ENCODE assay signal across 7 cellular contexts in the genomic region with DNA sequence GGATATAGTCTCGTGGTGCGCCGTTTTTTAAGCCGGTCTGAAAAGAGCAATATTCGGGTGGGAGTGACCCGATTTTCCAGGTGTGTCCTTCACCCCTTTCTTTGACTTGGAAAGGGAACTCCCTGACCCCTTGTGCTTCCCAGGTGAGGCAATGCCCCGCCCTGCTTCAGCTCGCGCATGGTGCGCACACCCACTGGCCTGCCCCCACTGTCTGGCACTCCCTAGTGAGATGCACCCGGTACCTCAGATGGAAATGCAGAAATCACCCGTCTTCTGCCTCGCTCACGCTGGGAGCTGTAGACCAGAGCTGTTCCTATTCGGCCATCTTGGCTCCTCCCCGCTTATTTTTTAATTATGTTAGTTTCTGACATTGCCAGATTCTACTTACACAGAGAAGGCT. TPM values are rescaled to one million over a fixed set of nuclear protein-coding genes. Genes with fewer than 3 reads are reported as not detected.
DNase-seq lines count a peak whose midpoint lies in the region; ATAC-seq and TF ChIP-seq lines count a peak whose summit lies in the region.
"Not testable (repeated sequence)": the region's sequence is repeated elsewhere in the genome, so short reads cannot be mapped to it uniquely, and the experiment has no call there.

No MANE protein-coding gene starts in this region.

- intact Hi-C loops in breast epithelium (cut with DNase I; ENCODE audit: low total_unique reads); prostate gland (cut with DNase I): not testable (repeated sequence)

- not testable (repeated sequence) for H3K4me1 Mint-ChIP-seq in GM23338
- peaks cover 18% of the 10 kb centered on the region for H3K4me1 Mint-ChIP-seq in mesothelial cell of epicardium

- not testable (repeated sequence) for DNase-seq in GM23338 (ENCODE audit: low spot score); mesothelial cell of epicardium (ENCODE audit: low spot score in 2 of 2, unreplicated experiment in 2 of 2)
- DNase-seq in NCI-H1105 treated with DMSO at 0.1 percent for 48 hours (lab: John Stamatoyannopoulos, UW) (peak; percentile 28), NCI-H748 treated with DMSO at 0.1 percent for 48 hours (lab: John Stamatoyannopoulos, UW) (peak; percentile 12), breast epithelium (ENCODE audit: low spot score in 2 of 2) (peak in 1 of 2 donors; percentile 44), prostate gland (ENCODE audit: low spot score) (peak; percentile 8)

- not testable (repeated sequence) for H3K27ac ChIP-seq in GM23338 (ENCODE audit: low read depth); breast epithelium; prostate gland
- peak overlapping the region; percentile 49 to 86 for H3K27ac ChIP-seq in esophagus (ENCODE audit: low read depth in 2 of 2, low read length in 1 of 2)

- TF ChIP-seq POLR2A in breast epithelium (IDR thresholded peaks at IDR 0.05); prostate gland (IDR thresholded peaks at IDR 0.05): not testable (repeated sequence)

- H3K27me3 ChIP-seq in GM23338 (ENCODE audit: insufficient read depth); breast epithelium; esophagus (ENCODE audit: control insufficient read depth in 1 of 2, insufficient read depth in 2 of 2, low read length in 2 of 2); prostate gland (replicated peaks; ENCODE audit: insufficient read depth): not testable (repeated sequence)

- not testable (repeated sequence) for H4K20me1 ChIP-seq in GM23338 (replicated peaks; ENCODE audit: insufficient read depth)

- not testable (repeated sequence) for H3K9me2 ChIP-seq in GM23338 (ENCODE audit: insufficient read depth)

- WGBS in esophagus, 2 donors = 61 to 80% methylated on average over 16 of the region's 16 CpGs
- 36% methylated on average over 16 of the region's 16 CpGs for WGBS in prostate gland

- H3K9me3 ChIP-seq in breast epithelium; esophagus (ENCODE audit: control insufficient read depth in 2 of 2, insufficient read depth in 1 of 2, low read depth in 1 of 2, low read length in 1 of 2); prostate gland: not testable (repeated sequence)

- H3K27ac Mint-ChIP-seq in GM23338 (peak overlapping the region; percentile 83; the same call in 1 of the 2 replicates), mesothelial cell of epicardium (peak overlapping the region; percentile 97)

- H3F3A ChIP-seq in GM23338 (replicated peaks; ENCODE audit: low read depth) = not testable (repeated sequence)

- H3K79me2 ChIP-seq in GM23338 (replicated peaks; ENCODE audit: insufficient read depth) = not testable (repeated sequence)

- H3K9me3 Mint-ChIP-seq in GM23338 (peaks cover 35% of the 10 kb centered on the region), mesothelial cell of epicardium (peaks cover 16% of the 10 kb centered on the region)

- not testable (repeated sequence) for TF ChIP-seq CTCF in GM23338 (conservative IDR thresholded peaks at IDR 0.05; ENCODE audit: low read depth in 2 of 2); breast epithelium (IDR thresholded peaks at IDR 0.05); mesothelial cell of epicardium (IDR thresholded peaks at IDR 0.05; ENCODE audit: unreplicated experiment); prostate gland (IDR thresholded peaks at IDR 0.05)

- not testable (repeated sequence) for ATAC-seq in GM23338

- H3K4me3 ChIP-seq in GM23338 = peak overlapping the region; percentile 49; the same call in 1 of the 2 replicates
- peak overlapping the region in 2 of 3 donors; percentile 15 to 26 for H3K4me3 ChIP-seq in breast epithelium
- peak overlapping the region in 1 of 2 donors; percentile 28 for H3K4me3 ChIP-seq in esophagus (ENCODE audit: low read depth in 1 of 2, low read length in 2 of 2)
- peak overlapping the region; percentile 12 to 16 for H3K4me3 ChIP-seq in prostate gland

- peak overlapping the region; percentile 35 for H3K4me2 ChIP-seq in GM23338

- not testable (repeated sequence) for H3K27me3 Mint-ChIP-seq in GM23338 (ENCODE audit: insufficient read depth, low read depth, poor library complexity); mesothelial cell of epicardium (ENCODE audit: low read depth)

- not testable (repeated sequence) for H2AFZ ChIP-seq in GM23338

- H3K36me3 ChIP-seq in GM23338 (ENCODE audit: insufficient read depth); breast epithelium; esophagus (ENCODE audit: control insufficient read depth in 2 of 2, insufficient read depth in 2 of 2, low read length in 1 of 2); prostate gland: not testable (repeated sequence)

- H3K4me1 ChIP-seq in GM23338 (ENCODE audit: insufficient read depth); breast epithelium; esophagus (ENCODE audit: control insufficient read depth in 2 of 2, insufficient read depth in 2 of 2, low read length in 1 of 2); prostate gland (replicated peaks): not testable (repeated sequence)

- H3K4me3 Mint-ChIP-seq in GM23338 (peak overlapping the region; percentile 33; the same call in 1 of the 3 replicates), mesothelial cell of epicardium (peak overlapping the region; percentile 26)

- H3K36me3 Mint-ChIP-seq in GM23338 (ENCODE audit: low read depth) (peaks cover 24% of the 10 kb centered on the region), mesothelial cell of epicardium (peaks cover 25% of the 10 kb centered on the region)

RNA-seq across cellular contexts. Expression of gene SMC5, which starts 54.0 kb away (rescaled TPM):
- total RNA-seq in GM23338 (2014; rRNA removed; shearing (Covaris generic)) = 25.5 and 29.0 TPM in 2 replicates
- 14.8 and 27.9 TPM in 2 replicates for polyA plus RNA-seq in GM23338 (2016; fragmentation: Nextera tagmentation; extraction: Ambion mirVana)
- total RNA-seq in breast epithelium = 10 to 100 TPM; 23.4 to 62.2 (median 43.9) TPM
- polyA plus RNA-seq in esophagus = 1 to 10 TPM; 8.9 to 9.5 TPM
- total RNA-seq in mesothelial cell of epicardium = 48.9 to 56.2 TPM (median 49.3 TPM) in 3 replicates
- 10 to 100 TPM; 28.7 to 29.7 TPM for total RNA-seq in prostate gland
